Comparison of ENCODE assay signal across 1 cellular context in the genomic region with DNA sequence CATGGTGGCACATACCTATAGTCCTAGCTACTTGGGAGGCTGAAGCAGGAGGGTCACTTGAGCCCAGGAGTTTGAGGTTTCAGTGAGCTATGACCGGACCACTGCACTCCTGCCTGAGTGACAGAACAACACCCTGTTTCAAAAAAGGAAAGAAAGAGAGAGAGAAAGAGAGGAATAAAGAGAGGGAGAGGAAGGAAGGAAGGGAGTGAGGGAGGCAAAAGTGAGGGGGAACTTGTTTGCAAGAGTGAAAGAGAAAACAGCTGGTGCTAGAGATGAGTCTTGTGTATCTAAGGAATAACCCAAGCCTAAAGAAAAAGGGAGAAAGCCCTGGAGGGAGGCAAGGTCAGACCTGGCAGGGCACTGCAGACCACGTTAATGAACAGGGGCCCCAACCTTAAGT.
TF ChIP-seq lines count a peak whose summit lies in the region.

No MANE protein-coding gene starts in this region.

TF ChIP-seq in GM23338, 12 proteins besides CTCF, POLR2A, EP300 and RAD21 (continued from another document):
- TF ChIP-seq, protein P1, sequence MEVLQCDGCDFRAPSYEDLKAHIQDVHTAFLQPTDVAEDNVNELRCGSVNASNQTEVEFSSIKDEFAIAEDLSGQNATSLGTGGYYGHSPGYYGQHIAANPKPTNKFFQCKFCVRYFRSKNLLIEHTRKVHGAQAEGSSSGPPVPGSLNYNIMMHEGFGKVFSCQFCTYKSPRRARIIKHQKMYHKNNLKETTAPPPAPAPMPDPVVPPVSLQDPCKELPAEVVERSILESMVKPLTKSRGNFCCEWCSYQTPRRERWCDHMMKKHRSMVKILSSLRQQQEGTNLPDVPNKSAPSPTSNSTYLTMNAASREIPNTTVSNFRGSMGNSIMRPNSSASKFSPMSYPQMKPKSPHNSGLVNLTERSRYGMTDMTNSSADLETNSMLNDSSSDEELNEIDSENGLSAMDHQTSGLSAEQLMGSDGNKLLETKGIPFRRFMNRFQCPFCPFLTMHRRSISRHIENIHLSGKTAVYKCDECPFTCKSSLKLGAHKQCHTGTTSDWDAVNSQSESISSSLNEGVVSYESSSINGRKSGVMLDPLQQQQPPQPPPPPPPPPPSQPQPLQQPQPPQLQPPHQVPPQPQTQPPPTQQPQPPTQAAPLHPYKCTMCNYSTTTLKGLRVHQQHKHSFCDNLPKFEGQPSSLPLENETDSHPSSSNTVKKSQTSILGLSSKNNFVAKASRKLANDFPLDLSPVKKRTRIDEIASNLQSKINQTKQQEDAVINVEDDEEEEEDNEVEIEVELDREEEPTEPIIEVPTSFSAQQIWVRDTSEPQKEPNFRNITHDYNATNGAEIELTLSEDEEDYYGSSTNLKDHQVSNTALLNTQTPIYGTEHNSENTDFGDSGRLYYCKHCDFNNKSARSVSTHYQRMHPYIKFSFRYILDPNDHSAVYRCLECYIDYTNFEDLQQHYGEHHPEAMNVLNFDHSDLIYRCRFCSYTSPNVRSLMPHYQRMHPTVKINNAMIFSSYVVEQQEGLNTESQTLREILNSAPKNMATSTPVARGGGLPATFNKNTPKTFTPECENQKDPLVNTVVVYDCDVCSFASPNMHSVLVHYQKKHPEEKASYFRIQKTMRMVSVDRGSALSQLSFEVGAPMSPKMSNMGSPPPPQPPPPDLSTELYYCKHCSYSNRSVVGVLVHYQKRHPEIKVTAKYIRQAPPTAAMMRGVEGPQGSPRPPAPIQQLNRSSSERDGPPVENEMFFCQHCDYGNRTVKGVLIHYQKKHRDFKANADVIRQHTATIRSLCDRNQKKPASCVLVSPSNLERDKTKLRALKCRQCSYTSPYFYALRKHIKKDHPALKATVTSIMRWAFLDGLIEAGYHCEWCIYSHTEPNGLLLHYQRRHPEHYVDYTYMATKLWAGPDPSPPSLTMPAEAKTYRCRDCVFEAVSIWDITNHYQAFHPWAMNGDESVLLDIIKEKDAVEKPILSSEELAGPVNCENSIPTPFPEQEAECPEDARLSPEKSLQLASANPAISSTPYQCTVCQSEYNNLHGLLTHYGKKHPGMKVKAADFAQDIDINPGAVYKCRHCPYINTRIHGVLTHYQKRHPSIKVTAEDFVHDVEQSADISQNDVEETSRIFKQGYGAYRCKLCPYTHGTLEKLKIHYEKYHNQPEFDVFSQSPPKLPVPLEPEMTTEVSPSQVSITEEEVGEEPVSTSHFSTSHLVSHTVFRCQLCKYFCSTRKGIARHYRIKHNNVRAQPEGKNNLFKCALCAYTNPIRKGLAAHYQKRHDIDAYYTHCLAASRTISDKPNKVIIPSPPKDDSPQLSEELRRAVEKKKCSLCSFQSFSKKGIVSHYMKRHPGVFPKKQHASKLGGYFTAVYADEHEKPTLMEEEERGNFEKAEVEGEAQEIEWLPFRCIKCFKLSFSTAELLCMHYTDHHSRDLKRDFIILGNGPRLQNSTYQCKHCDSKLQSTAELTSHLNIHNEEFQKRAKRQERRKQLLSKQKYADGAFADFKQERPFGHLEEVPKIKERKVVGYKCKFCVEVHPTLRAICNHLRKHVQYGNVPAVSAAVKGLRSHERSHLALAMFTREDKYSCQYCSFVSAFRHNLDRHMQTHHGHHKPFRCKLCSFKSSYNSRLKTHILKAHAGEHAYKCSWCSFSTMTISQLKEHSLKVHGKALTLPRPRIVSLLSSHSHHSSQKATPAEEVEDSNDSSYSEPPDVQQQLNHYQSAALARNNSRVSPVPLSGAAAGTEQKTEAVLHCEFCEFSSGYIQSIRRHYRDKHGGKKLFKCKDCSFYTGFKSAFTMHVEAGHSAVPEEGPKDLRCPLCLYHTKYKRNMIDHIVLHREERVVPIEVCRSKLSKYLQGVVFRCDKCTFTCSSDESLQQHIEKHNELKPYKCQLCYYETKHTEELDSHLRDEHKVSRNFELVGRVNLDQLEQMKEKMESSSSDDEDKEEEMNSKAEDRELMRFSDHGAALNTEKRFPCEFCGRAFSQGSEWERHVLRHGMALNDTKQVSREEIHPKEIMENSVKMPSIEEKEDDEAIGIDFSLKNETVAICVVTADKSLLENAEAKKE (CRISPR knock-in tag; IDR thresholded peaks at IDR 0.05) = no peak
- TF ChIP-seq EZH2 (IDR thresholded peaks at IDR 0.05; ENCODE audit: low read depth, unreplicated experiment) (no peak), POLR2AphosphoS5 (IDR thresholded peaks at IDR 0.05; ENCODE audit: low read depth) (no peak), ZNF114 (CRISPR knock-in tag; IDR thresholded peaks at IDR 0.05) (no peak)
- TF ChIP-seq, protein P2, sequence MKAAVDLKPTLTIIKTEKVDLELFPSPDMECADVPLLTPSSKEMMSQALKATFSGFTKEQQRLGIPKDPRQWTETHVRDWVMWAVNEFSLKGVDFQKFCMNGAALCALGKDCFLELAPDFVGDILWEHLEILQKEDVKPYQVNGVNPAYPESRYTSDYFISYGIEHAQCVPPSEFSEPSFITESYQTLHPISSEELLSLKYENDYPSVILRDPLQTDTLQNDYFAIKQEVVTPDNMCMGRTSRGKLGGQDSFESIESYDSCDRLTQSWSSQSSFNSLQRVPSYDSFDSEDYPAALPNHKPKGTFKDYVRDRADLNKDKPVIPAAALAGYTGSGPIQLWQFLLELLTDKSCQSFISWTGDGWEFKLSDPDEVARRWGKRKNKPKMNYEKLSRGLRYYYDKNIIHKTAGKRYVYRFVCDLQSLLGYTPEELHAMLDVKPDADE (IDR thresholded peaks at IDR 0.05) = no peak
